Comparison of ENCODE assay signal across 24 cellular contexts in the genomic region with DNA sequence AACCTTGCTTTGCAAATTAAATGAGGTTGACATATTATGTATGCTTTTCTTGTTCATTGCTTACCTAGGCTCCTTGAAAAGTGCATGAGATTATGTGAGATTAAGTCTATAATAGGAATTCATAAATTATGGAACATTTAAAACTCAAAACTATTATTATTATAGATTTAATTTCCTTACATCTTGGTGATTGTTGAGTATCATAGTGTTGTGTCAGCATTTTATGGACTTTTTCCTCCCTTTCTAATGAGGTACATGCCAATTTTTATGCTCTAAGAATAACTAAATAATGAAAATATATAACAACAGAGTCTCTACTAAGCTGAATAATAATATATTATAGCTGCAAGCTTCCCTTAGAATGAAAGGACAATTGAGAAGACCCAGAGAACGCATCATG.
"Had no signal": no experiment of that assay in that cellular context is flagged by ENCODE, and none has a peak within 500 bp of the region (broad histone marks: within the 10 kb centered on the region; RNA-seq: fewer than 3 reads in every experiment).

No MANE protein-coding gene starts in this region.

- DNase-seq: colonic mucosa; cortex of kidney; effector CD8-positive, alpha-beta T cell; effector memory CD8-positive, alpha-beta T cell; endodermal cell; erythroblast; esophagus squamous epithelium; foreskin fibroblast; foreskin melanocyte; gastrocnemius medialis; glutamatergic neuron; head of caudate nucleus; heart right ventricle; hippocampal formation; left cardiac atrium; left lung; left ventricle myocardium superior; lower lobe of right lung; mesendoderm; midbrain had no signal

- H3K9me3 ChIP-seq: colonic mucosa, esophagus squamous epithelium, gastrocnemius medialis, lower lobe of right lung had no signal

- H3K4me3 ChIP-seq: colonic mucosa, esophagus squamous epithelium, gastrocnemius medialis, heart right ventricle, left lung, lower lobe of right lung had no signal

- ATAC-seq: effector memory CD8-positive, alpha-beta T cell; esophagus mucosa; gastrocnemius medialis; heart right ventricle; left cardiac atrium; left lung; left ventricle myocardium superior; lower lobe of right lung had no signal

- FAIRE-seq: islet of Langerhans, keratinocyte had no signal

- H3K4me1 ChIP-seq: colonic mucosa, esophagus squamous epithelium, gastrocnemius medialis, heart right ventricle, left lung, lower lobe of right lung had no signal

- H3K36me3 ChIP-seq: colonic mucosa, esophagus squamous epithelium, gastrocnemius medialis, heart right ventricle, left lung, lower lobe of right lung had no signal

- H3K27ac ChIP-seq: colonic mucosa, epithelial cell of prostate, esophagus squamous epithelium, gastrocnemius medialis, heart right ventricle, left lung, lower lobe of right lung had no signal

- H3K27me3 ChIP-seq: colonic mucosa, esophagus squamous epithelium, gastrocnemius medialis, heart right ventricle, left lung had no signal
